ENCODE assay signal across 8 cellular contexts in the genomic region with DNA sequence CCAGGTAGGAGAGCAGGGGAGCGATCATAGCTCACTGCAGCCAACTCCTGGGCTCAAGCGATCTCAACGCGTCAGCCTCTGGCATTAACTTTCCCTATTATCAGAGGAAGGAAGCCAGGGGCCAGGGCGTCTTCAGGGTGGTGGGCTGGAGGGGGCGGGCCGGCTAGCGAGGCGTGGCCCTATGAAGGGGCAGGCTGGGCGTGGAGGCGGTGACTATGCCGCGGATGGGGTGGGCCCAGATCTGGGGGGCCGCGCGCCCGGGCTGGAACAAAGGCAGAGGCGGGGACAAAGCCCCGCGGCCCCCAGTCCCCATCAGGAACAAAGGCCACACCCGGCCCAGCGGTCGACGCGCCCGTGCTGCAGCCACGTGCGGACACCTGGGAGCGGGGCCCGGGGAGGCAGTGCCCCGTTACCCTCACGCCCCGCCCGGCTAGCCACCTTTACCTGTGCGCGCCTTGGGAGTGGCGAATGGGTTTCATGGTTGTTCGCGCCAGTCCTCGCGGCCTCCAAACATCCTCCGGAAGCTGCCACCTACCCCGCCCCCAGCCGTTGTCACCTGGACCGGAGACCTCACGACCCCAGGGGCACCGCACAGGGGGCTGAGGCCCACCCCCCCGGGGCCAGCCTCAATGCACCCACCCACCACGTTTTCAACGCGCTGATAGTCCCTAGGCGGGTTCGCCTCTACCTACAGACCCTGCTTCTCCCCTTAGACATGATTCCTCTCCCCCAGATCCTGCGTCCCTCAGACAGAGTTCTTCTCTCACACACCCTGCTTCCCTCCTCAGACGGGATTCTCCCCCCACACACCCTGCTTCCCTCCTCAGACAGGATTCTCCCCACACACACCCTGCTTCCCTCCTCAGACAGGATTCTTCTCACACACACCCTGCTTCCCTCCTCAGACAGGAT. TPM values are rescaled to one million over a fixed set of nuclear protein-coding genes. Genes with fewer than 3 reads are reported as not detected.
DNase-seq lines count a peak whose midpoint lies in the region; ATAC-seq and TF ChIP-seq lines count a peak whose summit lies in the region.

No MANE protein-coding gene starts in this region.

- H4K20me1 ChIP-seq in OCI-LY7 (ENCODE audit: insufficient read depth, low read length) = no peaks in the 10 kb centered on the region

- no peaks in the 10 kb centered on the region for H3K79me2 ChIP-seq in OCI-LY7 (ENCODE audit: insufficient read depth, low read depth, low read length)

- CTCF ChIA-PET in OCI-LY7 (lab: Charles Lee; ENCODE audit: unreplicated experiment) = no interaction called here

- H3K27ac Mint-ChIP-seq in naive thymus-derived CD8-positive, alpha-beta T cell = peak overlapping the region; percentile 38 to 86 (median 78)

- POLR2A ChIA-PET in OCI-LY7 (lab: Charles Lee) = no interaction called here
- POLR2A ChIA-PET in naive thymus-derived CD8-positive, alpha-beta T cell (lab: Charles Lee) = interaction anchor here (0.6 to 1.2 kb wide), 9 partner anchors 16 to 810 kb away, joined by 3 to 10 read pairs (median 4); a partner anchor contains a TSS

- TF ChIP-seq CTCF in GM12875 (IDR thresholded peaks at IDR 0.05; ENCODE audit: borderline replicate concordance, insufficient read depth, low read depth, low read length) (no peak), OCI-LY7 (conservative IDR thresholded peaks at IDR 0.05; ENCODE audit: low read length) (no peak)

- peak overlapping the region; percentile 70 to 85 (median 74) for H3K4me3 Mint-ChIP-seq in naive thymus-derived CD8-positive, alpha-beta T cell

- H3K27ac ChIP-seq in OCI-LY7 (ENCODE audit: low read depth, low read length, poor library complexity, severe bottlenecking) = no peak overlapping the region

- H3K36me3 ChIP-seq in OCI-LY7 (ENCODE audit: insufficient read depth, low read length) = no peaks in the 10 kb centered on the region

- no peaks in the 10 kb centered on the region for H3K36me3 Mint-ChIP-seq in naive thymus-derived CD8-positive, alpha-beta T cell

- intact Hi-C loops in OCI-LY7 (cut with micrococcal nuclease; ENCODE audit: unreplicated experiment) = no loop called here

- H3K4me1 ChIP-seq in OCI-LY7 (ENCODE audit: insufficient read depth, low read length, poor library complexity, severe bottlenecking) = peaks cover 13% of the 10 kb centered on the region

- H3K4me3 ChIP-seq in GM12875 (ENCODE audit: low read depth, low read length) = peak overlapping the region; percentile 58
- peak overlapping the region; percentile 36 for H3K4me3 ChIP-seq in OCI-LY7 (ENCODE audit: low read depth, low read length, poor library complexity, severe bottlenecking)

- no peaks in the 10 kb centered on the region for H3K9me3 Mint-ChIP-seq in naive thymus-derived CD8-positive, alpha-beta T cell

- H2AFZ ChIP-seq in OCI-LY7 (ENCODE audit: low read length) = peak overlapping the region; percentile 55; the same call in 1 of the 2 replicates

- no peak for DNase-seq in OCI-LY7 (ENCODE audit: low spot score)
- DNase-seq in ecto neural progenitor cell (ENCODE audit: low spot score) = peak; percentile 88
- peak in 7 of 10 donors; percentile 25 to 53 (median 46) for DNase-seq in naive thymus-derived CD8-positive, alpha-beta T cell
- DNase-seq in COLO829 (ENCODE audit: low spot score) = no peak
- no peak for DNase-seq in GF-D8 (lab: John Stamatoyannopoulos, UW)

- H3K9me3 ChIP-seq in OCI-LY7 (ENCODE audit: low read length) = no peaks in the 10 kb centered on the region

- peak; percentile 85 to 88 for ATAC-seq in naive thymus-derived CD8-positive, alpha-beta T cell
- ATAC-seq in GM21381 (IDR thresholded peaks at IDR 0.05; ENCODE audit: unreplicated experiment) (no peak), HG03196 (IDR thresholded peaks at IDR 0.05; ENCODE audit: unreplicated experiment) (no peak)

- no TSS peak for BruUV-seq in OCI-LY7 (replicated peaks; lab: Mats Ljungman, UMichigan)

- no peaks in the 10 kb centered on the region for H3K9me2 ChIP-seq in OCI-LY7 (ENCODE audit: insufficient read depth, low read length)

- H3K4me1 Mint-ChIP-seq in naive thymus-derived CD8-positive, alpha-beta T cell = peaks cover 6 to 16% (median 10%) of the 10 kb centered on the region in 4 donors

- H3K27me3 Mint-ChIP-seq in naive thymus-derived CD8-positive, alpha-beta T cell = peaks cover 0 to 11% (median 0%) of the 10 kb centered on the region in 5 donors

- peak overlapping the region; percentile 44 for H3K4me2 ChIP-seq in OCI-LY7 (ENCODE audit: low read length)

RNA-seq across cellular contexts. Expression of a gene that starts 5.4 kb away (rescaled TPM):
- 551 and 729 TPM in 2 replicates for total RNA-seq in OCI-LY7 (2014; rRNA removed; shearing (Covaris generic))
- 601 and 603 TPM in 2 replicates for total RNA-seq in OCI-LY7 (2022)
- 100 to 1,000 TPM; 429 to 434 TPM for total RNA-seq in naive thymus-derived CD8-positive, alpha-beta T cell
- 100 to 1,000 TPM in 1 of 3 donors, 10 to 100 TPM in 2; 55.7 to 114 (median 62.7) TPM for polyA plus RNA-seq in naive thymus-derived CD8-positive, alpha-beta T cell

RNA-seq across cellular contexts. Expression of a gene that starts 16.4 kb away (rescaled TPM):
- 72.7 and 108 TPM in 2 replicates for total RNA-seq in OCI-LY7 (2014; rRNA removed; shearing (Covaris generic))
- total RNA-seq in OCI-LY7 (2022) = 101 and 112 TPM in 2 replicates
- total RNA-seq in naive thymus-derived CD8-positive, alpha-beta T cell = 10 to 100 TPM; 59.2 to 60.0 TPM
- 100 to 1,000 TPM; 135 to 154 (median 144) TPM for polyA plus RNA-seq in naive thymus-derived CD8-positive, alpha-beta T cell

RNA-seq across cellular contexts. Expression of a gene that starts 18.9 kb away (rescaled TPM):
- total RNA-seq in OCI-LY7 (2014; rRNA removed; shearing (Covaris generic)) = 6.7 and 10.7 TPM in 2 replicates
- total RNA-seq in OCI-LY7 (2022) = 14.7 and 16.4 TPM in 2 replicates
- total RNA-seq in naive thymus-derived CD8-positive, alpha-beta T cell = 10 to 100 TPM; 21.3 to 23.0 TPM
- polyA plus RNA-seq in naive thymus-derived CD8-positive, alpha-beta T cell = 1 to 10 TPM; 2.8 to 5.3 (median 3.5) TPM

RNA-seq across cellular contexts. Expression of a gene that starts 19.9 kb away (rescaled TPM):
- total RNA-seq in OCI-LY7 (2014; rRNA removed; shearing (Covaris generic)) = 101 and 105 TPM in 2 replicates
- 117 and 130 TPM in 2 replicates for total RNA-seq in OCI-LY7 (2022)
- total RNA-seq in naive thymus-derived CD8-positive, alpha-beta T cell = 10 to 100 TPM; 48.5 to 51.2 TPM
- 10 to 100 TPM; 10.4 to 20.5 (median 18.0) TPM for polyA plus RNA-seq in naive thymus-derived CD8-positive, alpha-beta T cell

RNA-seq across cellular contexts. Expression of a gene that starts 26.7 kb away (rescaled TPM):
- total RNA-seq in OCI-LY7 (2014; rRNA removed; shearing (Covaris generic)) = 28.0 and 44.1 TPM in 2 replicates
- total RNA-seq in OCI-LY7 (2022) = 29.4 and 29.8 TPM in 2 replicates
- total RNA-seq in naive thymus-derived CD8-positive, alpha-beta T cell = 10 to 100 TPM; 16.6 to 19.9 TPM
- 10 to 100 TPM; 24.5 to 39.2 (median 31.1) TPM for polyA plus RNA-seq in naive thymus-derived CD8-positive, alpha-beta T cell

Comparison
In these comparisons a context has a peak if more than half of its experiments do, and no peak if none do; other contexts are left out.
1. DNase-seq: peak in ecto neural progenitor cell (single experiment) and naive thymus-derived CD8-positive, alpha-beta T cell (7 of 10); none in OCI-LY7 (single experiment), COLO829 (single experiment) and GF-D8 (single experiment).
2. ATAC-seq: peak in naive thymus-derived CD8-positive, alpha-beta T cell (2 of 2); none in GM21381 (single experiment) and HG03196 (single experiment).